In the genomic region with DNA sequence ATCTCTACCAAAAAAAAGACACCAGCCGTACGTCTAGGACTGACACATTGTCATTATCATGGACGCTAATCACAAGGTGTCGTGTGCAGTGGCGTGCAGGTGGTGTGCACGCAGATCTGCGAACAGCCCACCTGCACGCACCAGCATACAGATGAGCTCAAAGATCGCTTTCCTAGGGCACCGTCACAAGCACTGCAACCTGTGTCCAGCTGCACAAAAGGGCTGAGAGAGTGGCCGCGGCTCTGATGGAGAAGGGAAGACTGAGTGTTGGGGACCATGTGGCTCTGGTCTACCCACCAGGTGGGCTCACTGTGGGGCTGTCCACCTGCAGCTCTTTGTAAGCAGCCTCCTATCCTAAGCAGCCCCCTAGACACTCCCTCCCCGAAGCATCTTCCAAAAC, we compare ENCODE assay signal across 18 cellular contexts. TPM values are rescaled to one million over a fixed set of nuclear protein-coding genes. Genes with fewer than 3 reads are reported as not detected.
DNase-seq lines count a peak whose midpoint lies in the region; ATAC-seq and TF ChIP-seq lines count a peak whose summit lies in the region.
"Had no signal": no experiment of that assay in that cellular context is flagged by ENCODE, and none has a peak within 500 bp of the region (broad histone marks: within the 10 kb centered on the region; RNA-seq: fewer than 3 reads in every experiment).

No MANE protein-coding gene starts in this region.

- POLR2A ChIA-PET in activated CD8-positive, alpha-beta T cell treated with anti-CD3 and anti-CD28 coated beads for 36 hours (lab: Charles Lee) = interaction anchor here (0.7 to 1.0 kb wide), 4 partner anchors 10 to 80 kb away, joined by 3 read pairs; no protein-coding TSS in a partner anchor
- POLR2A ChIA-PET in naive thymus-derived CD4-positive, alpha-beta T cell (lab: Charles Lee) = interaction anchor here (5.3 to 8.6 kb wide), 2 partner anchors 67 to 82 kb away, joined by 49 to 226 read pairs; a partner anchor contains a TSS

- peak overlapping the region; percentile 83 for H3K27ac ChIP-seq in naive thymus-derived CD4-positive, alpha-beta T cell (ENCODE audit: low read depth, low read length)
- H3K27ac ChIP-seq in ascending aorta = no peak overlapping the region
- H3K27ac ChIP-seq in brain microvascular endothelial cell = no peak overlapping the region
- H3K27ac ChIP-seq: GM23248, PC-9 had no signal

- H3K27ac Mint-ChIP-seq in natural killer cell = peak overlapping the region; percentile 86 to 93
- peak overlapping the region in 1 of 2 donors; percentile 92 for H3K27ac Mint-ChIP-seq in natural killer cell treated with Interleukin-12 subunit alpha and Interleukin-12 subunit beta and Interleukin-15 and Interleukin-18, amount 100 ng/mL, for 72 hours
- H3K27ac Mint-ChIP-seq in activated CD8-positive, alpha-beta T cell treated with anti-CD3 and anti-CD28 coated beads for 36 hours = peak overlapping the region; percentile 59
- peak overlapping the region in 8 of 9 donors; percentile 92 to 100 (median 99) for H3K27ac Mint-ChIP-seq in naive thymus-derived CD4-positive, alpha-beta T cell

- peaks cover 62 to 90% of the 10 kb centered on the region in 2 donors for H3K4me1 ChIP-seq in naive thymus-derived CD4-positive, alpha-beta T cell (ENCODE audit: control insufficient read depth in 2 of 2, insufficient read depth in 2 of 2, low read length in 2 of 2)
- H3K4me1 ChIP-seq in ascending aorta = no peaks in the 10 kb centered on the region

- no peaks in the 10 kb centered on the region for H3K9me3 ChIP-seq in naive thymus-derived CD4-positive, alpha-beta T cell (ENCODE audit: control insufficient read depth in 2 of 3, low read length in 3 of 3)
- H3K9me3 ChIP-seq in ascending aorta = no peaks in the 10 kb centered on the region

- peaks cover 40 to 61% of the 10 kb centered on the region in 2 donors for H3K4me1 Mint-ChIP-seq in natural killer cell
- H3K4me1 Mint-ChIP-seq in natural killer cell treated with Interleukin-12 subunit alpha and Interleukin-12 subunit beta and Interleukin-15 and Interleukin-18, amount 100 ng/mL, for 72 hours (ENCODE audit: low read depth in 2 of 2) = peaks cover 19 to 24% of the 10 kb centered on the region in 2 donors
- H3K4me1 Mint-ChIP-seq in activated CD8-positive, alpha-beta T cell treated with anti-CD3 and anti-CD28 coated beads for 36 hours (ENCODE audit: low read depth) = peaks cover 72% of the 10 kb centered on the region
- H3K4me1 Mint-ChIP-seq in naive thymus-derived CD4-positive, alpha-beta T cell = peaks cover 40 to 95% (median 76%) of the 10 kb centered on the region in 7 donors

- H3K9me3 Mint-ChIP-seq in natural killer cell = no peaks in the 10 kb centered on the region
- H3K9me3 Mint-ChIP-seq in natural killer cell treated with Interleukin-12 subunit alpha and Interleukin-12 subunit beta and Interleukin-15 and Interleukin-18, amount 100 ng/mL, for 72 hours = no peaks in the 10 kb centered on the region
- no peaks in the 10 kb centered on the region for H3K9me3 Mint-ChIP-seq in activated CD8-positive, alpha-beta T cell treated with anti-CD3 and anti-CD28 coated beads for 36 hours
- peaks cover 0 to 2% (median 0%) of the 10 kb centered on the region in 11 donors for H3K9me3 Mint-ChIP-seq in naive thymus-derived CD4-positive, alpha-beta T cell

- no peaks in the 10 kb centered on the region for H3K27me3 Mint-ChIP-seq in natural killer cell (ENCODE audit: low read depth in 2 of 2)
- H3K27me3 Mint-ChIP-seq in natural killer cell treated with Interleukin-12 subunit alpha and Interleukin-12 subunit beta and Interleukin-15 and Interleukin-18, amount 100 ng/mL, for 72 hours = no peaks in the 10 kb centered on the region
- H3K27me3 Mint-ChIP-seq in activated CD8-positive, alpha-beta T cell treated with anti-CD3 and anti-CD28 coated beads for 36 hours = no peaks in the 10 kb centered on the region
- no peaks in the 10 kb centered on the region for H3K27me3 Mint-ChIP-seq in naive thymus-derived CD4-positive, alpha-beta T cell

- H3K4me3 ChIP-seq in naive thymus-derived CD4-positive, alpha-beta T cell (ENCODE audit: low read length) = no peak overlapping the region
- H3K4me3 ChIP-seq in ascending aorta = no peak overlapping the region
- no peak overlapping the region for H3K4me3 ChIP-seq in brain microvascular endothelial cell (ENCODE audit: low read depth, low read length)
- H3K4me3 ChIP-seq: GM23248, PC-9 had no signal

- intact Hi-C loops in natural killer cell (cut with micrococcal nuclease) (no loop called here), ascending aorta (cut with DNase I) (no loop called here)
- intact Hi-C loops in activated CD8-positive, alpha-beta T cell treated with anti-CD3 and anti-CD28 coated beads for 36 hours (cut with micrococcal nuclease) = no loop called here
- intact Hi-C loops in naive thymus-derived CD4-positive, alpha-beta T cell (cut with micrococcal nuclease) = loop anchor here in 1 of 2 donors (2.0 to 5.0 kb wide), 3 partner anchors 21 to 412 kb away; no protein-coding TSS in a partner anchor

- no peak for ATAC-seq in natural killer cell
- ATAC-seq in natural killer cell treated with Interleukin-12 subunit alpha and Interleukin-12 subunit beta and Interleukin-15 and Interleukin-18, amount 100 ng/mL, for 72 hours = no peak
- no peak for ATAC-seq in activated CD8-positive, alpha-beta T cell treated with anti-CD3 and anti-CD28 coated beads for 36 hours
- no peak for ATAC-seq in naive thymus-derived CD4-positive, alpha-beta T cell
- no peak for ATAC-seq in GM21360 (IDR thresholded peaks at IDR 0.05; ENCODE audit: unreplicated experiment)

- H3K27me3 ChIP-seq in naive thymus-derived CD4-positive, alpha-beta T cell (ENCODE audit: control insufficient read depth in 2 of 2, insufficient read depth in 2 of 2, low read length in 2 of 2) = no peaks in the 10 kb centered on the region
- no peaks in the 10 kb centered on the region for H3K27me3 ChIP-seq in ascending aorta
- no peaks in the 10 kb centered on the region for H3K27me3 ChIP-seq in brain microvascular endothelial cell (replicated peaks)

- TF ChIP-seq CTCF in natural killer cell (IDR thresholded peaks at IDR 0.05) (no peak), ascending aorta (IDR thresholded peaks at IDR 0.05) (no peak), brain microvascular endothelial cell (IDR thresholded peaks at IDR 0.05; ENCODE audit: low read depth, low read length, missing control alignments) (no peak)
- TF ChIP-seq CTCF in activated CD8-positive, alpha-beta T cell treated with anti-CD3 and anti-CD28 coated beads for 36 hours (IDR thresholded peaks at IDR 0.05) = no peak

- H3K36me3 ChIP-seq in naive thymus-derived CD4-positive, alpha-beta T cell (ENCODE audit: control insufficient read depth in 2 of 3, insufficient read depth in 3 of 3, low read length in 3 of 3) = peaks cover 0 to 36% (median 5%) of the 10 kb centered on the region in 3 experiments
- H3K36me3 ChIP-seq in ascending aorta = peaks cover 64 to 88% of the 10 kb centered on the region in 2 donors
- H3K36me3 ChIP-seq in brain microvascular endothelial cell (replicated peaks) = peaks cover 60% of the 10 kb centered on the region

- CTCF ChIA-PET in activated CD8-positive, alpha-beta T cell treated with anti-CD3 and anti-CD28 coated beads for 36 hours (lab: Charles Lee) = interaction anchor here (1.2 kb wide), 1 partner anchor 79 kb away, joined by 3 read pairs; no protein-coding TSS in a partner anchor
- CTCF ChIA-PET in naive thymus-derived CD4-positive, alpha-beta T cell (lab: Charles Lee) = interaction anchor here (2.2 kb wide), 1 partner anchor 9 kb away, joined by 5 read pairs; no protein-coding TSS in a partner anchor

- in situ Hi-C loops in brain microvascular endothelial cell (cut with HindIII; ENCODE audit: low pct_ligation_motif_present, low sequenced_read_pairs) = no loop called here

- no peak overlapping the region for H3K4me3 Mint-ChIP-seq in natural killer cell
- H3K4me3 Mint-ChIP-seq in natural killer cell treated with Interleukin-12 subunit alpha and Interleukin-12 subunit beta and Interleukin-15 and Interleukin-18, amount 100 ng/mL, for 72 hours = no peak overlapping the region
- no peak overlapping the region for H3K4me3 Mint-ChIP-seq in activated CD8-positive, alpha-beta T cell treated with anti-CD3 and anti-CD28 coated beads for 36 hours
- H3K4me3 Mint-ChIP-seq in naive thymus-derived CD4-positive, alpha-beta T cell = peak overlapping the region in 7 of 10 donors; percentile 7 to 94 (median 57)

- no peaks in the 10 kb centered on the region for H3K36me3 Mint-ChIP-seq in natural killer cell
- no peaks in the 10 kb centered on the region for H3K36me3 Mint-ChIP-seq in natural killer cell treated with Interleukin-12 subunit alpha and Interleukin-12 subunit beta and Interleukin-15 and Interleukin-18, amount 100 ng/mL, for 72 hours
- H3K36me3 Mint-ChIP-seq in activated CD8-positive, alpha-beta T cell treated with anti-CD3 and anti-CD28 coated beads for 36 hours (ENCODE audit: low read depth) = peaks cover 28% of the 10 kb centered on the region
- H3K36me3 Mint-ChIP-seq in naive thymus-derived CD4-positive, alpha-beta T cell = peaks cover 3 to 41% (median 33%) of the 10 kb centered on the region in 5 donors

- DNase-seq in natural killer cell (no peak), ascending aorta (ENCODE audit: low spot score in 2 of 2) (no peak), brain microvascular endothelial cell (no peak)
- DNase-seq in natural killer cell treated with Interleukin-12 subunit alpha and Interleukin-12 subunit beta and Interleukin-15 and Interleukin-18, amount 100 ng/mL, for 72 hours (ENCODE audit: low spot score) = no peak
- no peak for DNase-seq in activated CD8-positive, alpha-beta T cell treated with anti-CD3 and anti-CD28 coated beads for 36 hours
- DNase-seq in naive thymus-derived CD4-positive, alpha-beta T cell = no peak
- DNase-seq: DND-41, GM23248, HCEC 1CT, IMR-90, Karpas-422, MM.1S, NCI-H1092 treated with DMSO at 0.1 percent for 48 hours, NCI-H510A treated with DMSO at 0.1 percent for 48 hours, NCI-H82, PC-9 had no signal

RNA-seq across cellular contexts. Expression of a gene that starts 50.9 kb away (rescaled TPM):
- total RNA-seq in natural killer cell (10 to 100 TPM in 1 of 3 donors, 1 to 10 TPM in 1, not detected in 1; 4.0 to 58.9 TPM), ascending aorta (0.53 TPM)
- not detected for total RNA-seq in natural killer cell treated with Interleukin-12 subunit alpha and Interleukin-12 subunit beta and Interleukin-15 and Interleukin-18, amount 100 ng/mL, for 72 hours
- total RNA-seq in activated CD8-positive, alpha-beta T cell treated with anti-CD3 and anti-CD28 coated beads for 36 hours = 1 to 10 TPM; 2.7 to 3.0 TPM
- total RNA-seq in naive thymus-derived CD4-positive, alpha-beta T cell = 1 to 10 TPM in 1 of 5 experiments, under 1 TPM in 4; 0.27 to 2.3 (median 0.95) TPM
- 1 to 10 TPM; 1.1 to 7.0 TPM for polyA plus RNA-seq in naive thymus-derived CD4-positive, alpha-beta T cell
- total RNA-seq: GM23248, HT1080, PC-9 had no signal
- polyA plus RNA-seq: GM23248 had no signal

Comparison
In these comparisons a context has a peak if more than half of its experiments do, and no peak if none do; other contexts are left out.
1. H3K4me3 Mint-ChIP-seq: peak in naive thymus-derived CD4-positive, alpha-beta T cell (7 of 10); none in natural killer cell (single experiment), natural killer cell treated with Interleukin-12 subunit alpha and Interleukin-12 subunit beta and Interleukin-15 and Interleukin-18, amount 100 ng/mL, for 72 hours (single experiment) and activated CD8-positive, alpha-beta T cell treated with anti-CD3 and anti-CD28 coated beads for 36 hours (single experiment).